Comparison of ENCODE assay signal across 8 cellular contexts in the genomic region with DNA sequence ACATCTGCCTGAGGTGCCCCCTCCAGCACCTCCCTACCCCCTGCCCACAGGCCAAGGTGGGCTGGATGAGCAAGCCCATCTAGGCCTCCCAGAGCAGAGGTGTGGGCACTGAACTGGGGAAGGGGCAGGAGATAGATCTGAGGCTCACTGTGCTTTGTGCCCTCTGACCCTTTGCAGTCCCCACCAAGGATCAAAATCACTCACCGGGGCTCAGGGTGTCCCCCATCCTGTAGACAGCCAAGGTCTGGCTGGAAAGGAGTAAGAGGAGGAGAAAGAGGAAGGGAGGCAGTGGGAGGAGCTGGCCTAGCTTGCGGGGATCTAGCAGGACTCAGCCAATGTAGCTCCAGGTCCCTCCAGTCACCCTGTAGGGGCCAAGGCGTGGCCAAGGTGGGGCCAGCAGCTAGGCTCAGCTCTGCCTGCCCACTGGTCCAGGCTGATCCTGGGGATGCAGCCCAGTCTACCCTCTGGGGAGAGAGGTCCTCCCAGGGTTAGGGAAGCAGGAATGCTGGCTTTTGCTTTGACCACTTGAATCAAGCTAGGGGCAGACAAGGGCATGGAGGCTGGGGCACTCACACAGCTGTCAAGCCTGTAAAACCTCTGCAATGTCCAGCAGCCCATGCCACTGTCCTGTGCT. TPM values are rescaled to one million over a fixed set of nuclear protein-coding genes. Genes with fewer than 3 reads are reported as not detected.
A peak's percentile ranks its signal among the peaks of the same experiment; 100 is the strongest.
DNase-seq lines count a peak whose midpoint lies in the region; ATAC-seq and TF ChIP-seq lines count a peak whose summit lies in the region.

No MANE protein-coding gene starts in this region.

- H3K27ac Mint-ChIP-seq in T-helper 2 cell treated with Interferon-gamma antibody and Interleukin-4, amounts not matched to agents 5 μg/mL and 100 μg/mL, for 36 hours = peak overlapping the region; percentile 97

- in situ Hi-C loops in gastrocnemius medialis (cut with MboI; ENCODE audit: low sequenced_read_pairs in 4 of 4) = no loop called here

- no peaks in the 10 kb centered on the region for H3K9me3 ChIP-seq in gastrocnemius medialis

- H3K4me3 ChIP-seq in fibroblast of villous mesenchyme (ENCODE audit: low read depth, low read length) (peak overlapping the region; percentile 96), gastrocnemius medialis (peak overlapping the region; percentile 69 to 80 (median 80))

- H3K9me3 Mint-ChIP-seq in T-helper 2 cell treated with Interferon-gamma antibody and Interleukin-4, amounts not matched to agents 5 μg/mL and 100 μg/mL, for 36 hours = no peaks in the 10 kb centered on the region

- H3K27ac ChIP-seq in gastrocnemius medialis = peak overlapping the region; percentile 87 to 95 (median 89)

- TF ChIP-seq CTCF in fibroblast of villous mesenchyme (IDR thresholded peaks at IDR 0.05; ENCODE audit: insufficient read depth, low read depth, low read length) = no peak
- no peak for TF ChIP-seq CTCF in gastrocnemius medialis (IDR thresholded peaks at IDR 0.05 in 4 of 5, conservative IDR thresholded peaks at IDR 0.05 in 1 of 5)

- no peak for TF ChIP-seq POLR2A in gastrocnemius medialis (IDR thresholded peaks at IDR 0.05)

- H3K4me3 Mint-ChIP-seq in T-helper 2 cell treated with Interferon-gamma antibody and Interleukin-4, amounts not matched to agents 5 μg/mL and 100 μg/mL, for 36 hours = peak overlapping the region; percentile 99

- H3K36me3 Mint-ChIP-seq in T-helper 2 cell treated with Interferon-gamma antibody and Interleukin-4, amounts not matched to agents 5 μg/mL and 100 μg/mL, for 36 hours (ENCODE audit: low read depth) = peaks cover 12% of the 10 kb centered on the region

- H3K4me1 Mint-ChIP-seq in T-helper 2 cell treated with Interferon-gamma antibody and Interleukin-4, amounts not matched to agents 5 μg/mL and 100 μg/mL, for 36 hours (ENCODE audit: low read depth) = peaks cover 19% of the 10 kb centered on the region

- H3K36me3 ChIP-seq in gastrocnemius medialis = no peaks in the 10 kb centered on the region

- H3K27me3 Mint-ChIP-seq in T-helper 2 cell treated with Interferon-gamma antibody and Interleukin-4, amounts not matched to agents 5 μg/mL and 100 μg/mL, for 36 hours (ENCODE audit: low read depth) = no peaks in the 10 kb centered on the region

- H3K4me1 ChIP-seq in gastrocnemius medialis = peaks cover 62 to 65% of the 10 kb centered on the region in 2 donors

- DNase-seq in T-helper 2 cell treated with Interferon-gamma antibody and Interleukin-4, amounts not matched to agents 5 μg/mL and 100 μg/mL, for 36 hours (ENCODE audit: low spot score) = no peak
- DNase-seq in T-helper 2 cell (no peak), SW480 (ENCODE audit: low spot score) (peak; percentile 63), fibroblast of villous mesenchyme (ENCODE audit: low read depth) (peak; percentile 61), gastrocnemius medialis (peak in 1 of 2 donors; percentile 48), NAMALWA (ENCODE audit: low spot score) (no peak), medulla oblongata (ENCODE audit: extremely low spot score) (no peak)

- ATAC-seq in gastrocnemius medialis = no peak
- ATAC-seq in HG02973 (IDR thresholded peaks at IDR 0.05; ENCODE audit: unreplicated experiment) = no peak

- no peaks in the 10 kb centered on the region for H3K27me3 ChIP-seq in gastrocnemius medialis

- intact Hi-C loops in gastrocnemius medialis (cut with DNase I; ENCODE audit: low total_unique reads) = loop anchor here (2.0 kb wide), 1 partner anchor 20 kb away; no protein-coding TSS in a partner anchor

RNA-seq across cellular contexts. Expression of a gene that starts 1.8 kb away (rescaled TPM):
- total RNA-seq in fibroblast of villous mesenchyme (90.5 and 104 TPM in 2 replicates), gastrocnemius medialis (10 to 100 TPM; 10.4 to 30.8 (median 15.8) TPM)

RNA-seq across cellular contexts. Expression of a gene that starts 13.6 kb away (rescaled TPM):
- total RNA-seq in fibroblast of villous mesenchyme (not detected in 2 replicates), gastrocnemius medialis (not detected)

RNA-seq across cellular contexts. Expression of a gene that starts 22.7 kb away (rescaled TPM):
- total RNA-seq in fibroblast of villous mesenchyme (8.6 and 9.3 TPM in 2 replicates), gastrocnemius medialis (10 to 100 TPM in 1 of 4 donors, 1 to 10 TPM in 3; 2.5 to 18.7 (median 3.5) TPM)

RNA-seq across cellular contexts. Expression of a gene that starts 30.0 kb away (rescaled TPM):
- total RNA-seq in fibroblast of villous mesenchyme = 54.0 and 72.8 TPM in 2 replicates
- 10 to 100 TPM; 18.3 to 41.4 (median 23.9) TPM for total RNA-seq in gastrocnemius medialis

RNA-seq across cellular contexts. Expression of a gene that starts 32.6 kb away (rescaled TPM):
- total RNA-seq in fibroblast of villous mesenchyme = under 0.01 TPM in 1 of 2 replicates, not detected in the other
- under 1 TPM in 2 of 4 donors, not detected in 2; 0.26 to 0.38 TPM for total RNA-seq in gastrocnemius medialis

Comparison
In these comparisons a context has a peak if more than half of its experiments do, and no peak if none do; other contexts are left out.
1. DNase-seq: peak in SW480 (single experiment) and fibroblast of villous mesenchyme (single experiment); none in T-helper 2 cell treated with Interferon-gamma antibody and Interleukin-4, amounts not matched to agents 5 μg/mL and 100 μg/mL, for 36 hours (single experiment), T-helper 2 cell (0 of 5), NAMALWA (single experiment) and medulla oblongata (single experiment).